Comparison of ENCODE assay signal across 1 cellular context in the genomic region with DNA sequence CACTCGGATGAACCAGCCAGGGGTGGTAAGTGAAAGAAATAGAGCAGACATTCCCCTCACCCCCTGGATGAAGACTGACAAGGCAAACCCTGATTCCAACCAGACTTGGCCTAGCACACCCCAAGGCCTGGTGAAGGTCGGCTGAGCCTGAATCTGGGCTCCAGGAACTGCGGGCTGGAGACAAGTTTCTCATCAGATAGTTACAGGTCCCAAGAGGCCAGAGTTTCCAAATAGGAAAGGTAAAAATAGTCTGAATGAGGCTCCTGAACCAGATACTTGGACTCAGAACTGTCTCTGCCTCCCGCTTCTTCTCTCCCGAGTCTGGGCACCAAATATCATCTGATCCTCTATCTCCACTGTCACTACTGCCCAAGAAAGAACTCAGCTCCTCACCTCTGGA.
TF ChIP-seq lines count a peak whose summit lies in the region.

No MANE protein-coding gene starts in this region.

TF ChIP-seq in IMR-90, 13 proteins besides CTCF, POLR2A, EP300 and RAD21:
- TF ChIP-seq MAZ (IDR thresholded peaks at IDR 0.05; ENCODE audit: borderline replicate concordance, low read depth, low read length) (no peak), ELK1 (IDR thresholded peaks at IDR 0.05; ENCODE audit: borderline replicate concordance, low read depth, low read length) (no peak), RCOR1 (IDR thresholded peaks at IDR 0.05; ENCODE audit: insufficient replicate concordance, low read length) (no peak), CEBPB (IDR thresholded peaks at IDR 0.05; ENCODE audit: low read depth, low read length) (no peak), NFE2L2 (IDR thresholded peaks at IDR 0.05; ENCODE audit: low read depth, low read length) (no peak), BHLHE40 (IDR thresholded peaks at IDR 0.05; ENCODE audit: low read depth, low read length) (no peak), SMC3 (IDR thresholded peaks at IDR 0.05; ENCODE audit: low read depth, low read length) (no peak), MXI1 (IDR thresholded peaks at IDR 0.05; ENCODE audit: borderline replicate concordance, low read depth, low read length) (no peak), FOS (IDR thresholded peaks at IDR 0.05; ENCODE audit: low read depth, low read length) (no peak), USF2 (IDR thresholded peaks at IDR 0.05; ENCODE audit: low read depth, low read length) (no peak), MAFK (IDR thresholded peaks at IDR 0.05; ENCODE audit: low read depth, low read length) (no peak), RFX5 (IDR thresholded peaks at IDR 0.05; ENCODE audit: low read depth, low read length) (no peak)
TF ChIP-seq in IMR-90: peak in this region for 0.
